Comparison of ENCODE assay signal across 19 cellular contexts in genomic region chr4:8894424-8894816, GRCh38. TPM values are rescaled to one million over a fixed set of nuclear protein-coding genes. Genes with fewer than 3 reads are reported as not detected.
DNase-seq lines count a peak whose midpoint lies in the region; ATAC-seq and TF ChIP-seq lines count a peak whose summit lies in the region.
"Had no signal": no experiment of that assay in that cellular context is flagged by ENCODE, and none has a peak within 500 bp of the region (broad histone marks: within the 10 kb centered on the region; RNA-seq: fewer than 3 reads in every experiment).

No MANE protein-coding gene starts in this region.

- H3K9me2 ChIP-seq in GM23338 (ENCODE audit: insufficient read depth) (no peaks in the 10 kb centered on the region), hepatocyte (replicated peaks; ENCODE audit: insufficient read depth) (no peaks in the 10 kb centered on the region), neural cell (ENCODE audit: insufficient read depth, low read length) (no peaks in the 10 kb centered on the region)

- H3K27me3 Mint-ChIP-seq in GM23338 (ENCODE audit: insufficient read depth, low read depth, poor library complexity), result peaks cover 79% of the 10 kb centered on the region

- peaks cover 15% of the 10 kb centered on the region; the same call in 1 of the 2 replicates for H3K4me1 ChIP-seq in GM23338 (ENCODE audit: insufficient read depth)
- H3K4me1 ChIP-seq in HUES6 (ENCODE audit: control insufficient read depth, insufficient read depth, low read length), result peaks cover 39% of the 10 kb centered on the region
- peaks cover 4% of the 10 kb centered on the region for H3K4me1 ChIP-seq in hepatocyte (ENCODE audit: insufficient read depth)
- H3K4me1 ChIP-seq: A549, BE2C, SJCRH30 had no signal

- TF ChIP-seq RAD21 in neural cell (conservative IDR thresholded peaks at IDR 0.05), result no peak

- peak overlapping the region; percentile 57 for H3K4me3 ChIP-seq in GM23338
- H3K4me3 ChIP-seq in HUES6 (ENCODE audit: low read depth, low read length), result peak overlapping the region; percentile 66
- H3K4me3 ChIP-seq in hepatocyte, result no peak overlapping the region
- H3K4me3 ChIP-seq in neural cell (ENCODE audit: low read length), result peak overlapping the region; percentile 56
- H3K4me3 ChIP-seq: A549, SJCRH30 had no signal

- H3K4me2 ChIP-seq in GM23338 (peak overlapping the region; percentile 87), hepatocyte (peak overlapping the region; percentile 64), neural cell (ENCODE audit: low read length) (no peak overlapping the region)
- H3K4me2 ChIP-seq: A549 had no signal

- peaks cover 92% of the 10 kb centered on the region for H3K27me3 ChIP-seq in GM23338 (ENCODE audit: insufficient read depth)
- H3K27me3 ChIP-seq in HUES6 (ENCODE audit: control insufficient read depth, insufficient read depth, low read length), result peaks cover 94% of the 10 kb centered on the region
- peaks cover 85% of the 10 kb centered on the region for H3K27me3 ChIP-seq in hepatocyte
- peaks cover 81% of the 10 kb centered on the region for H3K27me3 ChIP-seq in neural cell (ENCODE audit: insufficient read depth, low read depth, low read length)

- H3K27ac Mint-ChIP-seq in GM23338, result no peak overlapping the region

- DNase-seq in GM23338 (ENCODE audit: low spot score) (no peak), hepatocyte (ENCODE audit: low spot score) (no peak), GM19238 (ENCODE audit: insufficient read length, low spot score) (no peak), COR-L47 (lab: John Stamatoyannopoulos, UW) (no peak)
- DNase-seq: BE2C, Kasumi-1, NCI-H1694, NCI-H2081, NCI-H2171, NCI-H345, NCI-H774, SJCRH30 had no signal

- H3K4me3 Mint-ChIP-seq in GM23338, result peak overlapping the region; percentile 69

- no peak overlapping the region for H3K27ac ChIP-seq in GM23338 (ENCODE audit: low read depth)
- no peak overlapping the region for H3K27ac ChIP-seq in HUES6 (ENCODE audit: low read depth, low read length)
- no peak overlapping the region for H3K27ac ChIP-seq in hepatocyte
- H3K27ac ChIP-seq in neural cell (ENCODE audit: low read length), result no peak overlapping the region
- H3K27ac ChIP-seq: A549, SJCRH30 had no signal

- no peaks in the 10 kb centered on the region; the same call in 1 of the 2 replicates for H4K20me1 ChIP-seq in GM23338 (replicated peaks; ENCODE audit: insufficient read depth)
- no peaks in the 10 kb centered on the region for H4K20me1 ChIP-seq in hepatocyte (ENCODE audit: insufficient read depth, poor library complexity, severe bottlenecking)
- no peaks in the 10 kb centered on the region for H4K20me1 ChIP-seq in neural cell (ENCODE audit: insufficient read depth)

- H3F3A ChIP-seq in GM23338 (replicated peaks; ENCODE audit: low read depth), result no peaks in the 10 kb centered on the region
- no peaks in the 10 kb centered on the region for H3F3A ChIP-seq in neural cell (ENCODE audit: insufficient read depth, low read length, poor library complexity, severe bottlenecking)

- H3K79me2 ChIP-seq in GM23338 (replicated peaks; ENCODE audit: insufficient read depth) (no peaks in the 10 kb centered on the region), hepatocyte (no peaks in the 10 kb centered on the region), neural cell (replicated peaks; ENCODE audit: insufficient read depth, low read length) (no peaks in the 10 kb centered on the region)

- H3K9me3 ChIP-seq in HUES6 (ENCODE audit: control insufficient read depth, insufficient read depth, low read depth, low read length) (no peaks in the 10 kb centered on the region), hepatocyte (ENCODE audit: low read depth) (no peaks in the 10 kb centered on the region), neural cell (ENCODE audit: low read length) (no peaks in the 10 kb centered on the region)
- H3K9me3 ChIP-seq: A549, BE2C, SJCRH30 had no signal

- no peaks in the 10 kb centered on the region; the same call in 2 of the 3 replicates for H3K36me3 Mint-ChIP-seq in GM23338 (ENCODE audit: low read depth)

- H3K9ac ChIP-seq in HUES6 (ENCODE audit: low read length), result no peak overlapping the region
- no peak overlapping the region for H3K9ac ChIP-seq in neural cell (ENCODE audit: low read length)

- no peak for TF ChIP-seq EP300 in neural cell (conservative IDR thresholded peaks at IDR 0.05; ENCODE audit: poor library complexity, severe bottlenecking)

- WGBS in hepatocyte (ENCODE audit: low lambda C conversion rate, missing lambda C conversion rate), result 27% methylated on average over 5 of the region's 14 CpGs

- H3K36me3 ChIP-seq in GM23338 (ENCODE audit: insufficient read depth), result no peaks in the 10 kb centered on the region
- no peaks in the 10 kb centered on the region for H3K36me3 ChIP-seq in HUES6 (ENCODE audit: control insufficient read depth, insufficient read depth, low read length)
- no peaks in the 10 kb centered on the region for H3K36me3 ChIP-seq in hepatocyte (replicated peaks; ENCODE audit: insufficient read depth, low read depth)
- no peaks in the 10 kb centered on the region for H3K36me3 ChIP-seq in neural cell (ENCODE audit: insufficient read depth, low read length)
- H3K36me3 ChIP-seq: BE2C, SJCRH30 had no signal

- ATAC-seq in GM23338 (peak; percentile 1; the same call in 2 of the 3 replicates), HG03432 (IDR thresholded peaks at IDR 0.05; ENCODE audit: unreplicated experiment) (no peak), HG03565 (IDR thresholded peaks at IDR 0.05; ENCODE audit: unreplicated experiment) (no peak)
- ATAC-seq: A549 had no signal

- no peak overlapping the region for H2AFZ ChIP-seq in GM23338
- no peak overlapping the region for H2AFZ ChIP-seq in hepatocyte
- no peak overlapping the region for H2AFZ ChIP-seq in neural cell (ENCODE audit: low read depth, low read length)

- peaks cover 33% of the 10 kb centered on the region for H3K4me1 Mint-ChIP-seq in GM23338

- peaks cover 4% of the 10 kb centered on the region; the same call in 2 of the 3 replicates for H3K9me3 Mint-ChIP-seq in GM23338

- TF ChIP-seq CTCF in GM23338 (conservative IDR thresholded peaks at IDR 0.05; ENCODE audit: low read depth in 2 of 2), result no peak
- no peak for TF ChIP-seq CTCF in hepatocyte (IDR thresholded peaks at IDR 0.05; ENCODE audit: poor library complexity)
- no peak for TF ChIP-seq CTCF in neural cell (IDR thresholded peaks at IDR 0.05; ENCODE audit: poor library complexity, severe bottlenecking)

TF ChIP-seq in GM23338, 12 proteins besides CTCF, POLR2A, EP300 and RAD21:
- no peak for TF ChIP-seq REST (IDR thresholded peaks at IDR 0.05; ENCODE audit: unreplicated experiment)
- peak; percentile 11 for TF ChIP-seq EZH2 (IDR thresholded peaks at IDR 0.05; ENCODE audit: low read depth, unreplicated experiment)
TF ChIP-seq in GM23338: peak in this region for 1.

TF ChIP-seq in neural cell, 6 proteins besides CTCF, POLR2A, EP300 and RAD21:
- TF ChIP-seq EZH2 (IDR thresholded peaks at IDR 0.05; ENCODE audit: borderline replicate concordance, insufficient read depth, low read length, poor library complexity, severe bottlenecking) (peak; percentile 0), MXI1 (conservative IDR thresholded peaks at IDR 0.05; ENCODE audit: poor library complexity, severe bottlenecking) (no peak)

RNA-seq across cellular contexts. Expression of gene HMX1, which starts 22.8 kb away (rescaled TPM):
- total RNA-seq in GM23338 (2014; rRNA removed; shearing (Covaris generic)), result 0.69 TPM in 1 of 2 replicates, not detected in the other
- polyA plus RNA-seq in GM23338 (2016; fragmentation: Nextera tagmentation; extraction: Ambion mirVana), result 0.23 TPM in 1 of 2 replicates, not detected in the other
- not detected in 2 replicates for total RNA-seq in hepatocyte
- not detected in 2 replicates for polyA plus RNA-seq in hepatocyte
- 0.89 and 1.1 TPM in 2 replicates for polyA plus RNA-seq in neural cell
- polyA minus RNA-seq in neural cell, result 0.73 and 0.93 TPM in 2 replicates
- total RNA-seq: MCF 10A, OCI-LY7, SJCRH30 had no signal
